Comparison of ENCODE assay signal across 13 cellular contexts in genomic region chr9:15372385-15373200, GRCh38. TPM values are rescaled to one million over a fixed set of nuclear protein-coding genes. Genes with fewer than 3 reads are reported as not detected.
DNase-seq lines count a peak whose midpoint lies in the region; TF ChIP-seq lines count a peak whose summit lies in the region.
"Had no signal": no experiment of that assay in that cellular context is flagged by ENCODE, and none has a peak within 500 bp of the region (broad histone marks: within the 10 kb centered on the region; RNA-seq: fewer than 3 reads in every experiment).

No MANE protein-coding gene starts in this region.

- H3K4me1 Mint-ChIP-seq in nephron progenitor cell: peaks cover 5% of the 10 kb centered on the region

- H3K27me3 Mint-ChIP-seq in nephron progenitor cell (ENCODE audit: low read depth, poor library complexity): peaks cover 6% of the 10 kb centered on the region

- no peak for TF ChIP-seq CTCF in colonic mucosa (IDR thresholded peaks at IDR 0.05)
- no peak for TF ChIP-seq CTCF in nephron progenitor cell (IDR thresholded peaks at IDR 0.05)
- TF ChIP-seq CTCF in vagina (IDR thresholded peaks at IDR 0.05): no peak

- H3K9me3 Mint-ChIP-seq in nephron progenitor cell: peaks cover 22% of the 10 kb centered on the region
- H3K9me3 Mint-ChIP-seq: activated naive CD4-positive, alpha-beta T cell treated with anti-CD3 and anti-CD28 coated beads, Interleukin-2, amount 50 U/mL, for 72 hours had no signal

- H3K27ac ChIP-seq in colonic mucosa: peak overlapping the region; percentile 58
- H3K27ac ChIP-seq in vagina: peak overlapping the region; percentile 40

- H3K36me3 ChIP-seq in colonic mucosa (no peaks in the 10 kb centered on the region), vagina (no peaks in the 10 kb centered on the region)
- H3K36me3 ChIP-seq: left lung had no signal

- peaks cover 14% of the 10 kb centered on the region for H3K36me3 Mint-ChIP-seq in nephron progenitor cell (ENCODE audit: low read depth)

- no peak overlapping the region for H3K4me3 ChIP-seq in colonic mucosa
- H3K4me3 ChIP-seq in vagina: no peak overlapping the region
- H3K4me3 ChIP-seq: left lung had no signal

- intact Hi-C loops in colonic mucosa (cut with DNase I) (no loop called here), vagina (cut with DNase I) (no loop called here), head of caudate nucleus (cut with DNase I) (no loop called here)

- TF ChIP-seq POLR2A in vagina (IDR thresholded peaks at IDR 0.05): no peak

- no peaks in the 10 kb centered on the region for H3K27me3 ChIP-seq in colonic mucosa
- no peaks in the 10 kb centered on the region for H3K27me3 ChIP-seq in vagina
- H3K27me3 ChIP-seq: left lung had no signal

- DNase-seq in LoVo (ENCODE audit: low spot score) (peak; percentile 26), colonic mucosa (peak; percentile 43), nephron progenitor cell (no peak), vagina (ENCODE audit: extremely low spot score in 2 of 2) (no peak), cerebellum (ENCODE audit: low spot score) (no peak), DMS53 (lab: John Stamatoyannopoulos, UW) (no peak), head of caudate nucleus (no peak)
- DNase-seq: cortex of kidney, left lung, NCI-H1417 treated with DMSO at 0.1 percent for 48 hours, NCI-H524 had no signal

- no peak overlapping the region for H3K4me3 Mint-ChIP-seq in nephron progenitor cell
- H3K4me3 Mint-ChIP-seq: B cell had no signal

- H3K9me3 ChIP-seq in colonic mucosa (no peaks in the 10 kb centered on the region), vagina (no peaks in the 10 kb centered on the region)
- H3K9me3 ChIP-seq: left lung had no signal

- peak overlapping the region; percentile 34 for H3K27ac Mint-ChIP-seq in nephron progenitor cell
- H3K27ac Mint-ChIP-seq: activated naive CD4-positive, alpha-beta T cell treated with anti-CD3 and anti-CD28 coated beads, Interleukin-2, amount 50 U/mL, for 72 hours; B cell had no signal

- H3K4me1 ChIP-seq in colonic mucosa: peaks cover 5% of the 10 kb centered on the region
- peaks cover 4% of the 10 kb centered on the region for H3K4me1 ChIP-seq in vagina
- H3K4me1 ChIP-seq: left lung had no signal

- H3K9ac ChIP-seq in colonic mucosa (ENCODE audit: low read depth in 2 of 2, low read length in 2 of 2): peak overlapping the region in 1 of 2 donors; percentile 51

RNA-seq across cellular contexts. Expression of gene SNAPC3, which starts 50.1 kb away (rescaled TPM):
- total RNA-seq in colonic mucosa (10 to 100 TPM; 36.9 to 56.6 TPM), vagina (22.6 TPM), cerebellum (98.5 TPM)

Comparison
In these comparisons a context has a peak if more than half of its experiments do, and no peak if none do; other contexts are left out.
1. DNase-seq: peak in LoVo (single experiment) and colonic mucosa (single experiment); none in nephron progenitor cell (single experiment), vagina (0 of 2), cerebellum (single experiment), DMS53 (single experiment) and head of caudate nucleus (0 of 42).